Comparison of ENCODE assay signal across 14 cellular contexts in genomic region chr10:49179699-49180511, GRCh38. TPM values are rescaled to one million over a fixed set of nuclear protein-coding genes. Genes with fewer than 3 reads are reported as not detected.
DNase-seq lines count a peak whose midpoint lies in the region; ATAC-seq lines count a peak whose summit lies in the region.
"Had no signal": no experiment of that assay in that cellular context is flagged by ENCODE, and none has a peak within 500 bp of the region (broad histone marks: within the 10 kb centered on the region; RNA-seq: fewer than 3 reads in every experiment).

No MANE protein-coding gene starts in this region.

- no peaks in the 10 kb centered on the region for H3K9me3 Mint-ChIP-seq in activated T-helper 17 cell treated with anti-CD3 and anti-CD28 coated beads, Interleukin-2, amount 50 U/mL, for 72 hours
- no peaks in the 10 kb centered on the region for H3K9me3 Mint-ChIP-seq in natural killer cell treated with Interleukin-12 subunit alpha and Interleukin-12 subunit beta and Interleukin-15 and Interleukin-18, amount 100 ng/mL, for 72 hours
- H3K9me3 Mint-ChIP-seq: brain, endodermal cell had no signal

- peaks cover 99% of the 10 kb centered on the region for H3K36me3 Mint-ChIP-seq in activated T-helper 17 cell treated with anti-CD3 and anti-CD28 coated beads, Interleukin-2, amount 50 U/mL, for 72 hours (ENCODE audit: low read depth)
- peaks cover 8% of the 10 kb centered on the region for H3K36me3 Mint-ChIP-seq in natural killer cell treated with Interleukin-12 subunit alpha and Interleukin-12 subunit beta and Interleukin-15 and Interleukin-18, amount 100 ng/mL, for 72 hours
- H3K36me3 Mint-ChIP-seq: brain had no signal

- no peaks in the 10 kb centered on the region for H3K27me3 Mint-ChIP-seq in activated T-helper 17 cell treated with anti-CD3 and anti-CD28 coated beads, Interleukin-2, amount 50 U/mL, for 72 hours
- H3K27me3 Mint-ChIP-seq in natural killer cell treated with Interleukin-12 subunit alpha and Interleukin-12 subunit beta and Interleukin-15 and Interleukin-18, amount 100 ng/mL, for 72 hours = no peaks in the 10 kb centered on the region
- H3K27me3 Mint-ChIP-seq: brain had no signal

- peaks cover 57% of the 10 kb centered on the region for H3K4me1 Mint-ChIP-seq in activated T-helper 17 cell treated with anti-CD3 and anti-CD28 coated beads, Interleukin-2, amount 50 U/mL, for 72 hours
- peaks cover 72 to 79% of the 10 kb centered on the region in 2 donors for H3K4me1 Mint-ChIP-seq in natural killer cell treated with Interleukin-12 subunit alpha and Interleukin-12 subunit beta and Interleukin-15 and Interleukin-18, amount 100 ng/mL, for 72 hours (ENCODE audit: low read depth in 2 of 2)

- peak overlapping the region; percentile 82 for H3K4me3 Mint-ChIP-seq in activated T-helper 17 cell treated with anti-CD3 and anti-CD28 coated beads, Interleukin-2, amount 50 U/mL, for 72 hours
- peak overlapping the region; percentile 77 for H3K4me3 Mint-ChIP-seq in natural killer cell treated with Interleukin-12 subunit alpha and Interleukin-12 subunit beta and Interleukin-15 and Interleukin-18, amount 100 ng/mL, for 72 hours
- H3K4me3 Mint-ChIP-seq: brain, endodermal cell had no signal

- peak overlapping the region; percentile 99 for H3K27ac Mint-ChIP-seq in activated T-helper 17 cell treated with anti-CD3 and anti-CD28 coated beads, Interleukin-2, amount 50 U/mL, for 72 hours
- H3K27ac Mint-ChIP-seq in natural killer cell treated with Interleukin-12 subunit alpha and Interleukin-12 subunit beta and Interleukin-15 and Interleukin-18, amount 100 ng/mL, for 72 hours = peak overlapping the region; percentile 93 to 99
- H3K27ac Mint-ChIP-seq: brain, endodermal cell had no signal

- DNase-seq in activated CD8-positive, alpha-beta memory T cell treated with anti-CD3 and anti-CD28 coated beads, Interleukin-2, amount 50 U/mL, for 48 hours = peak; percentile 65
- DNase-seq in activated CD8-positive, alpha-beta memory T cell treated with anti-CD3 and anti-CD28 coated beads, Interleukin-2, amount 50 U/mL, for 4 hours = no peak
- DNase-seq in natural killer cell treated with Interleukin-12 subunit alpha and Interleukin-12 subunit beta and Interleukin-15 and Interleukin-18, amount 100 ng/mL, for 72 hours (ENCODE audit: low spot score) = no peak
- DNase-seq in inferior parietal cortex (ENCODE audit: extremely low spot score) (no peak), hypothalamus (lab: John Stamatoyannopoulos, UW) (no peak)
- DNase-seq: endodermal cell had no signal

- peak; percentile 32 for ATAC-seq in GM19397 (IDR thresholded peaks at IDR 0.05; ENCODE audit: unreplicated experiment)
- peak; percentile 25 for ATAC-seq in activated T-helper 17 cell treated with anti-CD3 and anti-CD28 coated beads, Interleukin-2, amount 50 U/mL, for 72 hours (replicated peaks)
- peak in 1 of 2 donors; percentile 11 for ATAC-seq in natural killer cell treated with Interleukin-12 subunit alpha and Interleukin-12 subunit beta and Interleukin-15 and Interleukin-18, amount 100 ng/mL, for 72 hours
- no peak for ATAC-seq in HG03439 (IDR thresholded peaks at IDR 0.05; ENCODE audit: unreplicated experiment)

RNA-seq across cellular contexts. Expression of gene TMEM273, which starts 8.3 kb away (rescaled TPM):
- total RNA-seq in activated T-helper 17 cell treated with anti-CD3 and anti-CD28 coated beads, Interleukin-2, amount 50 U/mL, for 72 hours = 100 to 1,000 TPM in 1 of 2 donors, 10 to 100 TPM in 1; 92.2 to 262 TPM
- total RNA-seq in natural killer cell treated with Interleukin-12 subunit alpha and Interleukin-12 subunit beta and Interleukin-15 and Interleukin-18, amount 100 ng/mL, for 72 hours = 10 to 100 TPM; 13.2 to 86.0 TPM
- total RNA-seq: endodermal cell had no signal

RNA-seq across cellular contexts. Expression of gene FAM170B, which starts 46.1 kb away (rescaled TPM):
- not detected for total RNA-seq in activated T-helper 17 cell treated with anti-CD3 and anti-CD28 coated beads, Interleukin-2, amount 50 U/mL, for 72 hours
- under 1 TPM in 1 of 2 donors, not detected in 1; 0.31 TPM for total RNA-seq in natural killer cell treated with Interleukin-12 subunit alpha and Interleukin-12 subunit beta and Interleukin-15 and Interleukin-18, amount 100 ng/mL, for 72 hours
- total RNA-seq: endodermal cell, frontal cortex, omental fat pad, smooth muscle cell, thoracic aorta had no signal
